8 cellular contexts compared by ENCODE assay signal in genomic region chr1:23424171-23424959, GRCh38. TPM values are rescaled to one million over a fixed set of nuclear protein-coding genes. Genes with fewer than 3 reads are reported as not detected.
DNase-seq lines count a peak whose midpoint lies in the region; ATAC-seq and TF ChIP-seq lines count a peak whose summit lies in the region.

TCEA3 (minus strand) TSS chr1:23424748; CDS start chr1:23424633, 115 bp downstream.

- TF ChIP-seq CTCF in fibroblast of pulmonary artery (IDR thresholded peaks at IDR 0.05; ENCODE audit: low read length, missing control alignments) (no peak), omental fat pad (IDR thresholded peaks at IDR 0.05) (no peak)

- peak within 1 kb of the TSS; percentile 38 for H3K4me3 ChIP-seq in fibroblast of pulmonary artery (replicated peaks; ENCODE audit: low read depth, low read length)

- DNase-seq in HuH-7 (ENCODE audit: low spot score): peak; percentile 62
- DNase-seq in activated CD8-positive, alpha-beta memory T cell treated with anti-CD3 and anti-CD28 coated beads, Interleukin-2, amount 50 U/mL, for 48 hours: peak; percentile 58
- no peak for DNase-seq in fibroblast of pulmonary artery (ENCODE audit: low read depth)
- no peak for DNase-seq in omental fat pad (ENCODE audit: low spot score)
- no peak for DNase-seq in H4 (ENCODE audit: low spot score)
- no peak for DNase-seq in pons (ENCODE audit: low spot score)
- DNase-seq in cerebellar nuclear complex (lab: John Stamatoyannopoulos, UW): no peak

- peak; percentile 26 for ATAC-seq in omental fat pad (ENCODE audit: low FRiP score)
- no peak for ATAC-seq in HG03139 (IDR thresholded peaks at IDR 0.05; ENCODE audit: unreplicated experiment)

RNA-seq across cellular contexts. Expression of gene TCEA3, which starts in this region (rescaled TPM):
- 10 to 100 TPM in 1 of 4 donors, 1 to 10 TPM in 3; 5.0 to 13.2 (median 7.5) TPM for total RNA-seq in omental fat pad
- 0.72 and 0.76 TPM in 2 replicates for total RNA-seq in H4 (2014; rRNA removed; shearing (Covaris generic))

Comparison
In these comparisons a context has a peak if more than half of its experiments do, and no peak if none do; other contexts are left out.
1. DNase-seq: peak in HuH-7 (single experiment) and activated CD8-positive, alpha-beta memory T cell treated with anti-CD3 and anti-CD28 coated beads, Interleukin-2, amount 50 U/mL, for 48 hours (single experiment); none in fibroblast of pulmonary artery (single experiment), omental fat pad (single experiment), H4 (single experiment), pons (single experiment) and cerebellar nuclear complex (0 of 2).